ENCODE assay signal across 8 cellular contexts in genomic region chr14:99273724-99274345, GRCh38. TPM values are rescaled to one million over a fixed set of nuclear protein-coding genes. Genes with fewer than 3 reads are reported as not detected.
DNase-seq lines count a peak whose midpoint lies in the region; ATAC-seq and TF ChIP-seq lines count a peak whose summit lies in the region.

No MANE protein-coding gene starts in this region.

- peaks cover 14% of the 10 kb centered on the region for H3K36me3 Mint-ChIP-seq in activated CD4-positive, alpha-beta T cell treated with anti-CD3 and anti-CD28 coated beads for 36 hours (ENCODE audit: low read depth)
- peaks cover 16% of the 10 kb centered on the region for H3K36me3 Mint-ChIP-seq in activated CD8-positive, alpha-beta T cell treated with anti-CD3 and anti-CD28 coated beads, Interleukin-2, amount 10 ng/mL, durations not matched to agents 7 days and 5 days (ENCODE audit: low read depth)

- no peaks in the 10 kb centered on the region for H3K9me3 Mint-ChIP-seq in activated CD4-positive, alpha-beta T cell treated with anti-CD3 and anti-CD28 coated beads for 36 hours (ENCODE audit: low read depth)
- H3K9me3 Mint-ChIP-seq in activated CD8-positive, alpha-beta T cell treated with anti-CD3 and anti-CD28 coated beads, Interleukin-2, amount 10 ng/mL, durations not matched to agents 7 days and 5 days (ENCODE audit: insufficient read depth): no peaks in the 10 kb centered on the region

- peak; percentile 71 for DNase-seq in activated CD4-positive, alpha-beta T cell treated with anti-CD3 and anti-CD28 coated beads for 36 hours
- no peak for DNase-seq in activated CD4-positive, alpha-beta T cell treated with anti-CD3 and anti-CD28 coated beads, Interleukin-2, amount 50 U/mL, for 1 hour
- DNase-seq in activated CD8-positive, alpha-beta T cell treated with anti-CD3 and anti-CD28 coated beads, Interleukin-2, amount 10 ng/mL, durations not matched to agents 7 days and 5 days: peak; percentile 57
- DNase-seq in thoracic aorta (ENCODE audit: low spot score) (no peak), COLO668 (lab: John Stamatoyannopoulos, UW; ENCODE audit: unreplicated experiment) (no peak), COLO829 (ENCODE audit: low spot score) (no peak)

- CTCF ChIA-PET in activated CD4-positive, alpha-beta T cell treated with anti-CD3 and anti-CD28 coated beads for 36 hours (lab: Charles Lee): no interaction called here
- CTCF ChIA-PET in activated CD8-positive, alpha-beta T cell treated with anti-CD3 and anti-CD28 coated beads, Interleukin-2, amount 10 ng/mL, durations not matched to agents 7 days and 5 days (lab: Charles Lee): interaction anchor here (0.6 to 2.6 kb wide), 9 partner anchors 11 to 1296 kb away, joined by 3 to 10 read pairs (median 4); no protein-coding TSS in a partner anchor

- peak overlapping the region; percentile 84 for H3K27ac Mint-ChIP-seq in activated CD4-positive, alpha-beta T cell treated with anti-CD3 and anti-CD28 coated beads for 36 hours
- H3K27ac Mint-ChIP-seq in activated CD8-positive, alpha-beta T cell treated with anti-CD3 and anti-CD28 coated beads, Interleukin-2, amount 10 ng/mL, durations not matched to agents 7 days and 5 days: peak overlapping the region; percentile 82

- H3K4me1 ChIP-seq in iPS-18a (ENCODE audit: control insufficient read depth, low read depth, low read length) (peaks cover 19% of the 10 kb centered on the region), thoracic aorta (ENCODE audit: control insufficient read depth in 1 of 2, low read depth in 2 of 2) (peaks cover 17 to 41% of the 10 kb centered on the region in 2 donors)

- H3K27me3 ChIP-seq in iPS-18a (ENCODE audit: control insufficient read depth, insufficient read depth, low read length) (peaks cover 67% of the 10 kb centered on the region), thoracic aorta (replicated peaks; ENCODE audit: insufficient read depth) (peaks cover 5% of the 10 kb centered on the region)

- ATAC-seq in activated CD4-positive, alpha-beta T cell treated with anti-CD3 and anti-CD28 coated beads for 36 hours: no peak
- ATAC-seq in activated CD8-positive, alpha-beta T cell treated with anti-CD3 and anti-CD28 coated beads, Interleukin-2, amount 10 ng/mL, durations not matched to agents 7 days and 5 days: peak; percentile 3
- no peak for ATAC-seq in thoracic aorta (ENCODE audit: insufficient number of reproducible peaks, low FRiP score, low read depth)
- ATAC-seq in HG02678 (IDR thresholded peaks at IDR 0.05; ENCODE audit: unreplicated experiment): no peak

- H3K4me3 Mint-ChIP-seq in activated CD4-positive, alpha-beta T cell treated with anti-CD3 and anti-CD28 coated beads for 36 hours: peak overlapping the region; percentile 87
- peak overlapping the region; percentile 88 for H3K4me3 Mint-ChIP-seq in activated CD8-positive, alpha-beta T cell treated with anti-CD3 and anti-CD28 coated beads, Interleukin-2, amount 10 ng/mL, durations not matched to agents 7 days and 5 days

- H3K4me3 ChIP-seq in iPS-18a (ENCODE audit: low read length) (peak overlapping the region; percentile 71), thoracic aorta (peak overlapping the region; percentile 58)

- no peak for TF ChIP-seq CTCF in thoracic aorta (IDR thresholded peaks at IDR 0.05)

- H3K9me3 ChIP-seq in iPS-18a (ENCODE audit: control insufficient read depth, low read depth, low read length) (no peaks in the 10 kb centered on the region), thoracic aorta (no peaks in the 10 kb centered on the region)

- POLR2A ChIA-PET in activated CD4-positive, alpha-beta T cell treated with anti-CD3 and anti-CD28 coated beads for 36 hours (lab: Charles Lee): interaction anchor here (0.6 kb wide), 1 partner anchor 1136 kb away, joined by 3 read pairs; no protein-coding TSS in a partner anchor
- POLR2A ChIA-PET in activated CD8-positive, alpha-beta T cell treated with anti-CD3 and anti-CD28 coated beads, Interleukin-2, amount 10 ng/mL, durations not matched to agents 7 days and 5 days (lab: Charles Lee): interaction anchor here (20.3 kb wide), 1 partner anchor 36 kb away, joined by 767 read pairs; no protein-coding TSS in a partner anchor

- H3K27ac ChIP-seq in iPS-18a (ENCODE audit: low read length): no peak overlapping the region
- H3K27ac ChIP-seq in thoracic aorta: no peak overlapping the region

- peaks cover 42% of the 10 kb centered on the region for H3K4me1 Mint-ChIP-seq in activated CD4-positive, alpha-beta T cell treated with anti-CD3 and anti-CD28 coated beads for 36 hours
- H3K4me1 Mint-ChIP-seq in activated CD8-positive, alpha-beta T cell treated with anti-CD3 and anti-CD28 coated beads, Interleukin-2, amount 10 ng/mL, durations not matched to agents 7 days and 5 days (ENCODE audit: low read depth): peaks cover 36% of the 10 kb centered on the region

- H3K27me3 Mint-ChIP-seq in activated CD4-positive, alpha-beta T cell treated with anti-CD3 and anti-CD28 coated beads for 36 hours: peaks cover 2% of the 10 kb centered on the region
- H3K27me3 Mint-ChIP-seq in activated CD8-positive, alpha-beta T cell treated with anti-CD3 and anti-CD28 coated beads, Interleukin-2, amount 10 ng/mL, durations not matched to agents 7 days and 5 days (ENCODE audit: low read depth): peaks cover 28% of the 10 kb centered on the region

- H3K9ac ChIP-seq in iPS-18a (ENCODE audit: low read length): no peak overlapping the region

- H3K36me3 ChIP-seq in iPS-18a (ENCODE audit: control insufficient read depth, low read depth, low read length) (no peaks in the 10 kb centered on the region), thoracic aorta (no peaks in the 10 kb centered on the region)

- intact Hi-C loops in activated CD4-positive, alpha-beta T cell treated with anti-CD3 and anti-CD28 coated beads for 36 hours (cut with DNase I, micrococcal nuclease): loop anchor here (1.0 to 10.0 kb wide), 16 partner anchors 141 to 1865 kb away; partner anchors contain the start of gene EVL (in 1 of the 2)

RNA-seq across cellular contexts. Expression of gene BCL11B, which starts 1.8 kb away (rescaled TPM):
- 10 to 100 TPM; 62.1 to 66.2 TPM for total RNA-seq in activated CD4-positive, alpha-beta T cell treated with anti-CD3 and anti-CD28 coated beads for 36 hours
- total RNA-seq in activated CD8-positive, alpha-beta T cell treated with anti-CD3 and anti-CD28 coated beads, Interleukin-2, amount 10 ng/mL, durations not matched to agents 7 days and 5 days: 10 to 100 TPM; 68.6 to 70.6 TPM
- total RNA-seq in thoracic aorta: 1 to 10 TPM in 1 of 2 donors, under 1 TPM in 1; 0.92 to 6.2 TPM

Comparison
In these comparisons a context has a peak if more than half of its experiments do, and no peak if none do; other contexts are left out.
1. DNase-seq: peak in activated CD4-positive, alpha-beta T cell treated with anti-CD3 and anti-CD28 coated beads for 36 hours (single experiment) and activated CD8-positive, alpha-beta T cell treated with anti-CD3 and anti-CD28 coated beads, Interleukin-2, amount 10 ng/mL, durations not matched to agents 7 days and 5 days (single experiment); none in activated CD4-positive, alpha-beta T cell treated with anti-CD3 and anti-CD28 coated beads, Interleukin-2, amount 50 U/mL, for 1 hour (single experiment), thoracic aorta (single experiment), COLO668 (single experiment) and COLO829 (single experiment).
2. RNA of gene BCL11B, which starts 1.8 kb away (total RNA-seq): 68.6 to 70.6 TPM in activated CD8-positive, alpha-beta T cell treated with anti-CD3 and anti-CD28 coated beads, Interleukin-2, amount 10 ng/mL, durations not matched to agents 7 days and 5 days and 62.1 to 66.2 TPM in activated CD4-positive, alpha-beta T cell treated with anti-CD3 and anti-CD28 coated beads for 36 hours; 0.92 to 6.2 TPM in thoracic aorta; every median in the first group is over 4 times any median in the second.